ENCODE assay signal across 8 cellular contexts in genomic region chr12:110117210-110117609, GRCh38. TPM values are rescaled to one million over a fixed set of nuclear protein-coding genes. Genes with fewer than 3 reads are reported as not detected.
A peak's percentile ranks its signal among the peaks of the same experiment; 100 is the strongest.
DNase-seq lines count a peak whose midpoint lies in the region; ATAC-seq, FAIRE-seq and TF ChIP-seq lines count a peak whose summit lies in the region.
"Not testable (repeated sequence)": the region's sequence is repeated elsewhere in the genome, so short reads cannot be mapped to it uniquely, and the experiment has no call there.

No MANE protein-coding gene starts in this region.

- not testable (repeated sequence) for H4K91ac ChIP-seq in H1 (replicated peaks; ENCODE audit: insufficient read length, low read length)

- not testable (repeated sequence) for H3K4ac ChIP-seq in H1 (replicated peaks; ENCODE audit: insufficient read length, low read depth, low read length)

- H3K27ac ChIP-seq in AG04450 (ENCODE audit: low read depth, low read length); HCT116 (ENCODE audit: low read depth, low read length); H1 (ENCODE audit: low read depth, low read length); osteoblast (ENCODE audit: low read depth, low read length): not testable (repeated sequence)
- H3K27ac ChIP-seq in thoracic aorta, result peak overlapping the region; percentile 83 to 90

- not testable (repeated sequence) for TF ChIP-seq EP300 in H1 (IDR thresholded peaks at IDR 0.05; ENCODE audit: borderline replicate concordance in 1 of 2, low read depth in 2 of 2, low read length in 2 of 2)

- H3K4me2 ChIP-seq in HCT116 (ENCODE audit: low read length); H1 (ENCODE audit: insufficient read depth in 1 of 2, low read depth in 2 of 2, low read length in 2 of 2); osteoblast (ENCODE audit: insufficient read depth, low read length): not testable (repeated sequence)

- H2AK5ac ChIP-seq in H1 (ENCODE audit: low read depth, low read length), result not testable (repeated sequence)

- not testable (repeated sequence) for H3K9ac ChIP-seq in HCT116 (ENCODE audit: low read length); H1 (replicated peaks in 1 of 4; ENCODE audit: extremely low read depth in 1 of 4, low read depth in 3 of 4, low read length in 3 of 4)

- not testable (repeated sequence) for H3K14ac ChIP-seq in H1 (ENCODE audit: insufficient read length)

- not testable (repeated sequence) for H3K27me3 ChIP-seq in AG04450 (ENCODE audit: control insufficient read depth, insufficient read depth, low read length); HCT116 (ENCODE audit: insufficient read depth, low read length); H1 (replicated peaks in 1 of 4; ENCODE audit: control insufficient read depth in 3 of 4, extremely low read depth in 1 of 4, insufficient read depth in 3 of 4, low read length in 3 of 4); osteoblast (ENCODE audit: insufficient read depth, low read length); thoracic aorta (replicated peaks; ENCODE audit: insufficient read depth)

- not testable (repeated sequence) for H2BK20ac ChIP-seq in H1 (ENCODE audit: low read length)

- H3K79me2 ChIP-seq in HCT116 (ENCODE audit: insufficient read depth, low read length); H1 (ENCODE audit: control insufficient read depth in 1 of 2, insufficient read depth in 2 of 2, low read length in 2 of 2); osteoblast (ENCODE audit: insufficient read depth, low read length): not testable (repeated sequence)

- H3K4me3 ChIP-seq in AG04450 (ENCODE audit: low read depth, low read length); HCT116 (replicated peaks in 1 of 2; ENCODE audit: low read depth in 1 of 2, low read length in 2 of 2); WI38 (ENCODE audit: low read depth, low read length); astrocyte of the spinal cord (ENCODE audit: low read depth, low read length); H1 (ENCODE audit: extremely low read depth in 1 of 4, insufficient read depth in 2 of 4, low read depth in 3 of 4, low read length in 4 of 4); fibroblast of pulmonary artery (replicated peaks; ENCODE audit: low read depth, low read length); osteoblast (ENCODE audit: insufficient read depth, low read length); thoracic aorta: not testable (repeated sequence)

- not testable (repeated sequence) for H4K20me1 ChIP-seq in HCT116 (ENCODE audit: insufficient read depth); H1 (replicated peaks in 1 of 2; ENCODE audit: control insufficient read depth in 1 of 2, insufficient read depth in 2 of 2, low read length in 2 of 2); osteoblast (ENCODE audit: insufficient read depth, low read length)

- H3K18ac ChIP-seq in H1 (ENCODE audit: extremely low read depth, low read length), result not testable (repeated sequence)

- not testable (repeated sequence) for H4K5ac ChIP-seq in H1 (ENCODE audit: insufficient read length, low read depth, low read length)

- H2BK15ac ChIP-seq in H1 (ENCODE audit: low read length), result not testable (repeated sequence)

- peak overlapping the region; percentile 66 for H2AFZ ChIP-seq in HCT116 (ENCODE audit: low read depth, low read length, poor library complexity, severe bottlenecking)
- not testable (repeated sequence) for H2AFZ ChIP-seq in H1 (ENCODE audit: low read length); osteoblast (ENCODE audit: low read length)

- H3K9me2 ChIP-seq in HCT116 (ENCODE audit: insufficient read depth), result not testable (repeated sequence)

- H2BK5ac ChIP-seq in H1 (ENCODE audit: low read depth, low read length), result not testable (repeated sequence)

- CTCF ChIA-PET in AG04450 (lab: Charles Lee), result not testable (repeated sequence)
- CTCF ChIA-PET in HCT116 (lab: Charles Lee) (interaction anchor here (0.6 kb wide), 1 partner anchor 481 kb away, joined by 3 read pairs; no protein-coding TSS in a partner anchor), H1 (lab: Charles Lee; ENCODE audit: partially characterized antibody) (interaction anchor here (0.9 to 3.8 kb wide), 4 partner anchors 14 to 226 kb away, joined by 3 to 27 read pairs (median 4); no protein-coding TSS in a partner anchor)

- WGBS in H1 (ENCODE audit: extremely low coverage in 1 of 2, insufficient coverage in 1 of 2, insufficient read length in 1 of 2, insufficient replicate concordance in 2 of 2, low coverage in 1 of 2, low lambda C conversion rate in 2 of 2, missing lambda C conversion rate in 1 of 2), 2 experiments, result 72% methylated on average over 8 of the region's 8 CpGs; no CpG with 5 or more reads in 1 of the 2 experiments

- FAIRE-seq in H1 (lab: Jason Lieb, UNC), result not testable (repeated sequence)

- in situ Hi-C loops in astrocyte of the spinal cord (cut with HindIII; ENCODE audit: low sequenced_read_pairs), result not testable (repeated sequence)

- not testable (repeated sequence) for H3K56ac ChIP-seq in H1 (replicated peaks; ENCODE audit: insufficient read length, low read depth, low read length)

- H3K36me3 ChIP-seq in HCT116 (ENCODE audit: control insufficient read depth in 1 of 2, insufficient read depth in 2 of 2, low read length in 2 of 2); H1 (ENCODE audit: control insufficient read depth in 2 of 4, insufficient read depth in 4 of 4, low read length in 3 of 4); osteoblast (ENCODE audit: insufficient read depth, low read length); thoracic aorta: not testable (repeated sequence)

- H3K23me2 ChIP-seq in H1 (ENCODE audit: low read depth, low read length), result not testable (repeated sequence)

- not testable (repeated sequence) for H3K79me1 ChIP-seq in H1 (ENCODE audit: low read depth, low read length)

- RAD21 ChIA-PET in HCT116 (lab: Charles Lee; ENCODE audit: low non-redundant PET in 1 of 2, low total read pairs in 2 of 2, uncharacterized antibody in 2 of 2, unreplicated experiment in 2 of 2), result not testable (repeated sequence)

- peak; percentile 81 for ATAC-seq in HCT116
- not testable (repeated sequence) for ATAC-seq in thoracic aorta (ENCODE audit: insufficient number of reproducible peaks, low FRiP score, low read depth)

- H2BK120ac ChIP-seq in H1 (replicated peaks; ENCODE audit: low read depth, low read length), result not testable (repeated sequence)

- TF ChIP-seq POLR2A in HCT116 (IDR thresholded peaks at IDR 0.05; ENCODE audit: borderline replicate concordance, extremely low read depth, insufficient read depth, insufficient read length); H1 (IDR thresholded peaks at IDR 0.05; ENCODE audit: control extremely low read depth in 1 of 2, low read depth in 2 of 2, low read length in 2 of 2): not testable (repeated sequence)

- not testable (repeated sequence) for H4K8ac ChIP-seq in H1 (ENCODE audit: extremely low read depth, insufficient read depth, low read length)

- not testable (repeated sequence) for H2BK12ac ChIP-seq in H1 (ENCODE audit: low read depth, low read length)

- H3K9me3 ChIP-seq in AG04450 (ENCODE audit: control insufficient read depth, insufficient read depth, low read length); HCT116 (ENCODE audit: control insufficient read depth in 1 of 2, insufficient read depth in 1 of 2, low read depth in 1 of 2, low read length in 2 of 2); H1 (ENCODE audit: insufficient read depth in 2 of 2, low read depth in 1 of 2, low read length in 1 of 2); osteoblast (ENCODE audit: low read depth, low read length); thoracic aorta: not testable (repeated sequence)

- BruUV-seq in HCT116 (replicated peaks; lab: Mats Ljungman, UMichigan), result not testable (repeated sequence)

- intact Hi-C loops in HCT116 (cut with micrococcal nuclease), result not testable (repeated sequence)

- TF ChIP-seq CTCF in AG04450 (IDR thresholded peaks at IDR 0.05; ENCODE audit: low read depth, low read length) (peak; percentile 26; the same call in 1 of the 2 replicates), HCT116 (IDR thresholded peaks at IDR 0.05 in 2 of 3, conservative IDR thresholded peaks at IDR 0.05 in 1 of 3; ENCODE audit: borderline replicate concordance in 1 of 3, insufficient read depth in 1 of 3, low read depth in 2 of 3, low read length in 2 of 3) (peak in 2 of 3 experiments; percentile 40 to 51; a peak in 3 of 6 replicates), WI38 (IDR thresholded peaks at IDR 0.05; ENCODE audit: low read depth, low read length) (0 out of 2 replicates have a peak, but pooled peaks have one; percentile 6), astrocyte of the spinal cord (IDR thresholded peaks at IDR 0.05; ENCODE audit: low read depth, low read length) (peak; percentile 25), H1 (IDR thresholded peaks at IDR 0.05; ENCODE audit: control extremely low read depth in 1 of 3, insufficient read depth in 1 of 3, low read depth in 1 of 3, low read length in 3 of 3) (peak; percentile 21 to 34 (median 29); a peak in 3 of 4 replicates), fibroblast of pulmonary artery (IDR thresholded peaks at IDR 0.05; ENCODE audit: low read length, missing control alignments) (peak; percentile 15), osteoblast (IDR thresholded peaks at IDR 0.05; ENCODE audit: extremely low read depth, low read depth, low read length) (peak; percentile 27)
- TF ChIP-seq CTCF in thoracic aorta (IDR thresholded peaks at IDR 0.05), result not testable (repeated sequence)

- DNase-seq in AG04450 (ENCODE audit: low read depth, low spot score); HCT116 (ENCODE audit: low read depth, low spot score); astrocyte of the spinal cord (ENCODE audit: low read depth, low spot score); H1 (ENCODE audit: low read depth in 1 of 2, low spot score in 2 of 2); fibroblast of pulmonary artery (ENCODE audit: low read depth); osteoblast (ENCODE audit: insufficient read length, low spot score, missing footprints); thoracic aorta (ENCODE audit: low spot score): not testable (repeated sequence)

- not testable (repeated sequence) for H3K4me1 ChIP-seq in HCT116 (ENCODE audit: control insufficient read depth in 1 of 2, insufficient read depth in 2 of 2, low read length in 2 of 2); H1 (replicated peaks in 1 of 4; ENCODE audit: control insufficient read depth in 3 of 4, insufficient read depth in 4 of 4, low read length in 3 of 4); osteoblast (ENCODE audit: insufficient read depth, low read length)
- H3K4me1 ChIP-seq in thoracic aorta (ENCODE audit: control insufficient read depth in 1 of 2, low read depth in 2 of 2), result peaks cover 13 to 50% of the 10 kb centered on the region in 2 donors

- POLR2A ChIA-PET in AG04450 (lab: Yijun Ruan, JAX); HCT116 (lab: Charles Lee); H1 (lab: Charles Lee; ENCODE audit: partially characterized antibody): not testable (repeated sequence)

- H3K23ac ChIP-seq in H1 (ENCODE audit: insufficient read length), result not testable (repeated sequence)

- TF ChIP-seq RAD21 in HCT116 (IDR thresholded peaks at IDR 0.05; ENCODE audit: low read depth) (peak; percentile 26; the same call in 1 of the 2 replicates), H1 (IDR thresholded peaks at IDR 0.05 in 1 of 2, conservative IDR thresholded peaks at IDR 0.05 in 1 of 2; ENCODE audit: low read depth in 2 of 2, low read length in 2 of 2) (0 out of 4 replicates have a peak, but pooled peaks of 1 of the 2 experiments have one; percentile 11)

RNA-seq across cellular contexts. Expression of gene IFT81, which starts 6.9 kb away (rescaled TPM):
- polyA plus RNA-seq in AG04450 (2011; rRNA removed) (13.3 and 22.1 TPM in 2 replicates), H1 (2011; rRNA removed) (2.8 and 4.1 TPM in 2 replicates)
- polyA minus RNA-seq in AG04450 (2011; rRNA and poly(A)+ RNA removed), result 3.9 and 8.8 TPM in 2 replicates
- total RNA-seq in HCT116 (2021; ENCODE audit: unreplicated experiment) (9.0 TPM), osteoblast (18.5 and 20.6 TPM in 2 replicates), thoracic aorta (10 to 100 TPM in 1 of 2 donors, 1 to 10 TPM in 1; 9.3 to 17.4 TPM)
- 1.8 and 3.5 TPM in 2 replicates for polyA plus RNA-seq in HCT116 (2012)
- total RNA-seq in H1 (2021; fragmentation: NEBNext Ultra II Directional; extraction: Animal tissue kit (Norgen Biotek cat#: 25700)), result 14.4 and 14.5 TPM in 2 replicates
- polyA plus RNA-seq in H1 (2011; cell fraction: cytosol; rRNA removed), result 11.0 TPM
- polyA plus RNA-seq in H1 (2011; cell fraction: nucleus; rRNA removed), result 4.3 TPM
- polyA plus RNA-seq in H1 (2012, experiment 1 of 2), result 7.9 to 15.8 TPM (median 9.1 TPM) in 4 replicates
- 1.2 TPM for polyA plus RNA-seq in H1 (2012, experiment 2 of 2)
- polyA plus RNA-seq in H1 (2013, experiment 1 of 2), result 11.6 TPM
- 12.1 TPM for polyA plus RNA-seq in H1 (2013, experiment 2 of 2)
- 3.3 and 5.9 TPM in 2 replicates for polyA minus RNA-seq in H1 (2011; rRNA and poly(A)+ RNA removed)
- polyA minus RNA-seq in H1 (2011; cell fraction: cytosol; rRNA and poly(A)+ RNA removed), result 5.9 TPM
- 10.3 TPM for polyA minus RNA-seq in H1 (2011; cell fraction: nucleus; rRNA and poly(A)+ RNA removed)
